1 cellular context compared by ENCODE assay signal in genomic region chr5:67004730-67005350, GRCh38.
TF ChIP-seq lines count a peak whose summit lies in the region.

No MANE protein-coding gene starts in this region.

TF ChIP-seq in SK-N-SH, 30 proteins besides CTCF, POLR2A, EP300 and RAD21 (continued from another document):
- no peak for TF ChIP-seq ELF1 (IDR thresholded peaks at IDR 0.05)
- no peak for TF ChIP-seq FOXJ3 (CRISPR knock-in tag; IDR thresholded peaks at IDR 0.05)
- TF ChIP-seq YY1 (IDR thresholded peaks at IDR 0.05; ENCODE audit: low read depth) = no peak
- TF ChIP-seq ZBTB33 (IDR thresholded peaks at IDR 0.05; ENCODE audit: borderline replicate concordance, low read depth) = no peak
TF ChIP-seq in SK-N-SH: peak in this region for 0.
